ENCODE assay signal across 2 cellular contexts in genomic region chr3:186614266-186614596, GRCh38.
TF ChIP-seq lines count a peak whose summit lies in the region.

No MANE protein-coding gene starts in this region.

TF ChIP-seq in endothelial cell of umbilical vein, 7 proteins besides CTCF, POLR2A, EP300 and RAD21:
- no peak for TF ChIP-seq POLR2AphosphoS5 (IDR thresholded peaks at IDR 0.05; ENCODE audit: insufficient read depth, low read depth, low read length)
- TF ChIP-seq GATA2 (IDR thresholded peaks at IDR 0.05; ENCODE audit: insufficient read depth, insufficient read length, low read depth, low read length): no peak
- TF ChIP-seq MYC (IDR thresholded peaks at IDR 0.05; ENCODE audit: low read depth, low read length): no peak
- no peak for TF ChIP-seq JUN (IDR thresholded peaks at IDR 0.05; ENCODE audit: borderline replicate concordance, insufficient read depth, insufficient read length, low read depth)
- no peak for TF ChIP-seq EZH2 (IDR thresholded peaks at IDR 0.05; ENCODE audit: borderline replicate concordance, low read depth, low read length, severe bottlenecking)
- TF ChIP-seq FOS (IDR thresholded peaks at IDR 0.05; ENCODE audit: borderline replicate concordance, insufficient read depth, low read length): no peak
- no peak for TF ChIP-seq MAX (IDR thresholded peaks at IDR 0.05; ENCODE audit: insufficient read depth, insufficient read length)

TF ChIP-seq in GM12891, 5 proteins besides CTCF, POLR2A, EP300 and RAD21:
- TF ChIP-seq SPI1 (IDR thresholded peaks at IDR 0.05; ENCODE audit: low read depth, low read length) (no peak), POU2F2 (IDR thresholded peaks at IDR 0.05; ENCODE audit: low read depth, low read length) (no peak)
